ENCODE assay signal across 12 cellular contexts in genomic region chr14:59337151-59337611, GRCh38.
A peak's percentile ranks its signal among the peaks of the same experiment; 100 is the strongest.
DNase-seq lines count a peak whose midpoint lies in the region; ATAC-seq and TF ChIP-seq lines count a peak whose summit lies in the region.
"Had no signal": no experiment of that assay in that cellular context is flagged by ENCODE, and none has a peak within 500 bp of the region (broad histone marks: within the 10 kb centered on the region; RNA-seq: fewer than 3 reads in every experiment).

No MANE protein-coding gene starts in this region.

- intact Hi-C loops in uterus (cut with DNase I; ENCODE audit: low total_unique reads) = no loop called here

- peak overlapping the region; percentile 75 to 81 for H3K27ac ChIP-seq in uterus
- H3K27ac ChIP-seq: 22Rv1 had no signal

- TF ChIP-seq POLR2A in uterus (IDR thresholded peaks at IDR 0.05) = no peak

- no peaks in the 10 kb centered on the region for H3K36me3 ChIP-seq in uterus
- H3K36me3 ChIP-seq in MG63 = no peaks in the 10 kb centered on the region

- H3K9me3 ChIP-seq in uterus (no peaks in the 10 kb centered on the region), MG63 (no peaks in the 10 kb centered on the region)

- H3K4me1 Mint-ChIP-seq in nephron = peaks cover 55% of the 10 kb centered on the region
- H3K4me1 Mint-ChIP-seq: stimulated activated effector memory CD8-positive, alpha-beta T cell treated with anti-CD3 and anti-CD28 coated beads, Interleukin-12 subunit alpha, Interleukin-12 subunit beta, amount 100 ng/mL, for 72 hours had no signal

- DNase-seq in SIG-M5 treated with dmso at 0.1 percent for 504 hours (lab: John Stamatoyannopoulos, UW; ENCODE audit: unreplicated experiment) = peak; percentile 10
- DNase-seq in SIG-M5 (lab: John Stamatoyannopoulos, UW) = no peak
- peak; percentile 93 for DNase-seq in fibroblast of pulmonary artery (ENCODE audit: low read depth)
- peak; percentile 81 to 87 for DNase-seq in uterus
- DNase-seq in MG63 = no peak
- DNase-seq in NCI-H146 treated with DMSO at 0.1 percent for 48 hours (lab: John Stamatoyannopoulos, UW; ENCODE audit: unreplicated experiment) = no peak
- DNase-seq: NCI-H524 treated with DMSO at 0.1 percent for 48 hours, occipital lobe had no signal

- peaks cover 57% of the 10 kb centered on the region for H3K36me3 Mint-ChIP-seq in nephron (ENCODE audit: low read depth)
- H3K36me3 Mint-ChIP-seq: stimulated activated effector memory CD8-positive, alpha-beta T cell treated with anti-CD3 and anti-CD28 coated beads, Interleukin-12 subunit alpha, Interleukin-12 subunit beta, amount 100 ng/mL, for 72 hours had no signal

- H3K27me3 ChIP-seq in uterus (no peaks in the 10 kb centered on the region), MG63 (no peaks in the 10 kb centered on the region)

- no peaks in the 10 kb centered on the region for H3K9me3 Mint-ChIP-seq in nephron
- H3K9me3 Mint-ChIP-seq: stimulated activated effector memory CD8-positive, alpha-beta T cell treated with anti-CD3 and anti-CD28 coated beads, Interleukin-12 subunit alpha, Interleukin-12 subunit beta, amount 100 ng/mL, for 72 hours had no signal

- ATAC-seq in GM21528 (IDR thresholded peaks at IDR 0.05; ENCODE audit: low FRiP score, unreplicated experiment) = no peak
- ATAC-seq: stimulated activated effector memory CD8-positive, alpha-beta T cell treated with anti-CD3 and anti-CD28 coated beads, Interleukin-12 subunit alpha, Interleukin-12 subunit beta, amount 100 ng/mL, for 72 hours had no signal

- peak overlapping the region; percentile 65 to 79 (median 70) for H3K27ac Mint-ChIP-seq in nephron
- H3K27ac Mint-ChIP-seq: stimulated activated effector memory CD8-positive, alpha-beta T cell treated with anti-CD3 and anti-CD28 coated beads, Interleukin-12 subunit alpha, Interleukin-12 subunit beta, amount 100 ng/mL, for 72 hours had no signal

- H3K4me3 ChIP-seq in fibroblast of pulmonary artery (replicated peaks; ENCODE audit: low read depth, low read length) (no peak overlapping the region), uterus (no peak overlapping the region), MG63 (no peak overlapping the region)

- H3K27me3 Mint-ChIP-seq in nephron (ENCODE audit: low read depth) = no peaks in the 10 kb centered on the region

- TF ChIP-seq CTCF in fibroblast of pulmonary artery (IDR thresholded peaks at IDR 0.05; ENCODE audit: low read length, missing control alignments) (no peak), nephron (IDR thresholded peaks at IDR 0.05; ENCODE audit: unreplicated experiment in 3 of 3) (no peak), uterus (IDR thresholded peaks at IDR 0.05) (no peak)

- no peak overlapping the region for H3K4me3 Mint-ChIP-seq in nephron
- H3K4me3 Mint-ChIP-seq: stimulated activated effector memory CD8-positive, alpha-beta T cell treated with anti-CD3 and anti-CD28 coated beads, Interleukin-12 subunit alpha, Interleukin-12 subunit beta, amount 100 ng/mL, for 72 hours had no signal

- peaks cover 0 to 4% of the 10 kb centered on the region in 2 donors for H3K4me1 ChIP-seq in uterus

Comparison
In these comparisons a context has a peak if more than half of its experiments do, and no peak if none do; other contexts are left out.
1. DNase-seq: peak in SIG-M5 treated with dmso at 0.1 percent for 504 hours (single experiment), fibroblast of pulmonary artery (single experiment) and uterus (2 of 2); none in SIG-M5 (single experiment), MG63 (single experiment) and NCI-H146 treated with DMSO at 0.1 percent for 48 hours (single experiment).